Comparison of ENCODE assay signal across 1 cellular context in genomic region chr19:6460099-6460884, GRCh38.
TF ChIP-seq lines count a peak whose summit lies in the region.

No MANE protein-coding gene starts in this region.

TF ChIP-seq in HepG2, 621 proteins besides CTCF, POLR2A, EP300 and RAD21 (continued from another document and continues in another):
- TF ChIP-seq ARID3A (IDR thresholded peaks at IDR 0.05; ENCODE audit: low read depth, low read length) (no peak; the same call in 1 of the 2 replicates), ZNF225 (CRISPR knock-in tag; IDR thresholded peaks at IDR 0.05) (no peak), REPIN1 (CRISPR knock-in tag; IDR thresholded peaks at IDR 0.05; ENCODE audit: borderline replicate concordance, low read depth) (peak; percentile 72), ZNF333 (CRISPR knock-in tag; IDR thresholded peaks at IDR 0.05; ENCODE audit: borderline replicate concordance) (no peak), THRA (CRISPR knock-in tag; IDR thresholded peaks at IDR 0.05; ENCODE audit: borderline replicate concordance) (peak; percentile 17; the same call in 1 of the 2 replicates), KDM1A (CRISPR knock-in tag; IDR thresholded peaks at IDR 0.05) (0 out of 2 replicates have a peak, but pooled peaks have one; percentile 56), KDM5B (CRISPR knock-in tag; IDR thresholded peaks at IDR 0.05; ENCODE audit: borderline replicate concordance) (no peak), TCF7L2 (IDR thresholded peaks at IDR 0.05; ENCODE audit: low read depth, low read length) (no peak), ZMYM4 (CRISPR knock-in tag; IDR thresholded peaks at IDR 0.05) (peak; percentile 65; the same call in 1 of the 2 replicates), ZBTB39 (CRISPR knock-in tag; IDR thresholded peaks at IDR 0.05) (no peak; the same call in 1 of the 2 replicates), DDIT3 (CRISPR knock-in tag; IDR thresholded peaks at IDR 0.05) (no peak), ZC3H4 (CRISPR knock-in tag; IDR thresholded peaks at IDR 0.05; ENCODE audit: borderline replicate concordance) (no peak; the same call in 1 of the 2 replicates), ZNF7 (CRISPR knock-in tag; IDR thresholded peaks at IDR 0.05) (no peak), CHD4 (IDR thresholded peaks at IDR 0.05; ENCODE audit: borderline replicate concordance, low read length) (no peak; the same call in 1 of the 2 replicates), HOXD1 (CRISPR knock-in tag; IDR thresholded peaks at IDR 0.05) (0 out of 2 replicates have a peak, but pooled peaks have one; percentile 38), ARID2 (CRISPR knock-in tag; IDR thresholded peaks at IDR 0.05; ENCODE audit: borderline replicate concordance) (no peak), HNRNPK (IDR thresholded peaks at IDR 0.05; ENCODE audit: low read depth, low read length, poor library complexity, severe bottlenecking) (peak; percentile 4), SYNCRIP (IDR thresholded peaks at IDR 0.05; ENCODE audit: insufficient read depth, low read depth, low read length) (no peak), PAXIP1 (CRISPR knock-in tag; conservative IDR thresholded peaks at IDR 0.05) (peak; percentile 24), SRSF9 (IDR thresholded peaks at IDR 0.05; ENCODE audit: borderline replicate concordance, insufficient read depth, low read depth, low read length, poor library complexity, severe bottlenecking) (no peak), TAF15 (IDR thresholded peaks at IDR 0.05; ENCODE audit: low read depth, low read length, poor library complexity, severe bottlenecking) (no peak), ZNF33B (CRISPR knock-in tag; IDR thresholded peaks at IDR 0.05) (no peak), MAFG (CRISPR knock-in tag; IDR thresholded peaks at IDR 0.05) (no peak), ATAD3A (CRISPR knock-in tag; IDR thresholded peaks at IDR 0.05) (no peak), TIGD3 (CRISPR knock-in tag; IDR thresholded peaks at IDR 0.05; ENCODE audit: borderline replicate concordance) (no peak), CHD2 (IDR thresholded peaks at IDR 0.05; ENCODE audit: low read depth, low read length) (no peak), ZSCAN30 (CRISPR knock-in tag; IDR thresholded peaks at IDR 0.05) (no peak), ZNF549 (CRISPR knock-in tag; IDR thresholded peaks at IDR 0.05) (no peak), CHCHD3 (CRISPR knock-in tag; IDR thresholded peaks at IDR 0.05) (no peak), POLR2AphosphoS2 (IDR thresholded peaks at IDR 0.05; ENCODE audit: low read depth, low read length) (no peak), SRSF1 (optimal IDR thresholded peaks at IDR 0.05; ENCODE audit: low read depth, low read length) (peak; percentile 76), CREB1 (IDR thresholded peaks at IDR 0.05) (no peak), CREB1 (CRISPR knock-in tag; IDR thresholded peaks at IDR 0.05) (0 out of 2 replicates have a peak, but pooled peaks have one; percentile 11), NR2F2 (IDR thresholded peaks at IDR 0.05; ENCODE audit: borderline replicate concordance, low read depth) (no peak), TBP (CRISPR knock-in tag; IDR thresholded peaks at IDR 0.05) (no peak), NFIB (CRISPR knock-in tag; IDR thresholded peaks at IDR 0.05; ENCODE audit: borderline replicate concordance) (no peak), ZNF44 (CRISPR knock-in tag; IDR thresholded peaks at IDR 0.05) (no peak), KMT2A (CRISPR knock-in tag; IDR thresholded peaks at IDR 0.05) (peak; percentile 63), RFXAP (CRISPR knock-in tag; IDR thresholded peaks at IDR 0.05; ENCODE audit: borderline replicate concordance) (peak; percentile 73; the same call in 1 of the 2 replicates), SNAPC4 (CRISPR knock-in tag; IDR thresholded peaks at IDR 0.05) (no peak)
- TF ChIP-seq, protein P1, sequence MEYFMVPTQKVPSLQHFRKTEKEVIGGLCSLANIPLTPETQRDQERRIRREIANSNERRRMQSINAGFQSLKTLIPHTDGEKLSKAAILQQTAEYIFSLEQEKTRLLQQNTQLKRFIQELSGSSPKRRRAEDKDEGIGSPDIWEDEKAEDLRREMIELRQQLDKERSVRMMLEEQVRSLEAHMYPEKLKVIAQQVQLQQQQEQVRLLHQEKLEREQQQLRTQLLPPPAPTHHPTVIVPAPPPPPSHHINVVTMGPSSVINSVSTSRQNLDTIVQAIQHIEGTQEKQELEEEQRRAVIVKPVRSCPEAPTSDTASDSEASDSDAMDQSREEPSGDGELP (IDR thresholded peaks at IDR 0.05; ENCODE audit: borderline replicate concordance, low read depth), result no peak
- TF ChIP-seq, protein P2, sequence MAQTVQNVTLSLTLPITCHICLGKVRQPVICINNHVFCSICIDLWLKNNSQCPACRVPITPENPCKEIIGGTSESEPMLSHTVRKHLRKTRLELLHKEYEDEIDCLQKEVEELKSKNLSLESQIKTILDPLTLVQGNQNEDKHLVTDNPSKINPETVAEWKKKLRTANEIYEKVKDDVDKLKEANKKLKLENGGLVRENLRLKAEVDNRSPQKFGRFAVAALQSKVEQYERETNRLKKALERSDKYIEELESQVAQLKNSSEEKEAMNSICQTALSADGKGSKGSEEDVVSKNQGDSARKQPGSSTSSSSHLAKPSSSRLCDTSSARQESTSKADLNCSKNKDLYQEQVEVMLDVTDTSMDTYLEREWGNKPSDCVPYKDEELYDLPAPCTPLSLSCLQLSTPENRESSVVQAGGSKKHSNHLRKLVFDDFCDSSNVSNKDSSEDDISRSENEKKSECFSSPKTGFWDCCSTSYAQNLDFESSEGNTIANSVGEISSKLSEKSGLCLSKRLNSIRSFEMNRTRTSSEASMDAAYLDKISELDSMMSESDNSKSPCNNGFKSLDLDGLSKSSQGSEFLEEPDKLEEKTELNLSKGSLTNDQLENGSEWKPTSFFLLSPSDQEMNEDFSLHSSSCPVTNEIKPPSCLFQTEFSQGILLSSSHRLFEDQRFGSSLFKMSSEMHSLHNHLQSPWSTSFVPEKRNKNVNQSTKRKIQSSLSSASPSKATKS (CRISPR knock-in tag; IDR thresholded peaks at IDR 0.05), result no peak
- TF ChIP-seq, protein P3, sequence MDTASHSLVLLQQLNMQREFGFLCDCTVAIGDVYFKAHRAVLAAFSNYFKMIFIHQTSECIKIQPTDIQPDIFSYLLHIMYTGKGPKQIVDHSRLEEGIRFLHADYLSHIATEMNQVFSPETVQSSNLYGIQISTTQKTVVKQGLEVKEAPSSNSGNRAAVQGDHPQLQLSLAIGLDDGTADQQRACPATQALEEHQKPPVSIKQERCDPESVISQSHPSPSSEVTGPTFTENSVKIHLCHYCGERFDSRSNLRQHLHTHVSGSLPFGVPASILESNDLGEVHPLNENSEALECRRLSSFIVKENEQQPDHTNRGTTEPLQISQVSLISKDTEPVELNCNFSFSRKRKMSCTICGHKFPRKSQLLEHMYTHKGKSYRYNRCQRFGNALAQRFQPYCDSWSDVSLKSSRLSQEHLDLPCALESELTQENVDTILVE (CRISPR knock-in tag; IDR thresholded peaks at IDR 0.05), result 0 out of 2 replicates have a peak, but pooled peaks have one; percentile 40
